In genomic region chrY:14498071-14498470, GRCh38 we compare ENCODE assay signal across 36 cellular contexts. TPM values are rescaled to one million over a fixed set of nuclear protein-coding genes. Genes with fewer than 3 reads are reported as not detected.
"Had no signal": no experiment of that assay in that cellular context is flagged by ENCODE, and none has a peak within 500 bp of the region (broad histone marks: within the 10 kb centered on the region; RNA-seq: fewer than 3 reads in every experiment).

No MANE protein-coding gene starts in this region.

- H3K4me3 ChIP-seq: MG63 had no signal

- H3K27me3 ChIP-seq: MG63 had no signal

- H3K27ac ChIP-seq: KMS-11 had no signal

- H3K36me3 ChIP-seq: MG63 had no signal

- DNase-seq: Karpas-422, Kasumi-1, MG63, MM.1S, MV-4-11, NCI-H1048, NCI-H1092, NCI-H1092 treated with DMSO at 0.1 percent for 48 hours, NCI-H1105, NCI-H1105 treated with DMSO at 0.1 percent for 48 hours, NCI-H1417, NCI-H1417 treated with DMSO at 0.1 percent for 48 hours, NCI-H1436, NCI-H1436 treated with DMSO at 0.1 percent for 48 hours, NCI-H146, NCI-H1694, NCI-H1694 treated with DMSO at 0.1 percent for 48 hours, NCI-H187, NCI-H187 treated with DMSO at 0.1 percent for 48 hours, NCI-H1930, NCI-H2029, NCI-H2029 treated with DMSO at 0.1 percent for 48 hours, NCI-H2081, NCI-H2081 treated with DMSO at 0.1 percent for 48 hours, NCI-H2107, NCI-H2171, NCI-H2171 treated with DMSO at 0.1 percent for 48 hours, NCI-H2227 treated with DMSO at 0.1 percent for 48 hours, NCI-H226, NCI-H345, NCI-H446, NCI-H446 treated with DMSO at 0.1 percent for 48 hours, NCI-H510A, NCI-H510A treated with DMSO at 0.1 percent for 48 hours had no signal

- H3K4me2 ChIP-seq: KMS-11 had no signal

RNA-seq across cellular contexts. Expression of gene NLGN4Y, which starts 26.3 kb away (rescaled TPM):
- total RNA-seq: MCF 10A had no signal
